In the genomic region with DNA sequence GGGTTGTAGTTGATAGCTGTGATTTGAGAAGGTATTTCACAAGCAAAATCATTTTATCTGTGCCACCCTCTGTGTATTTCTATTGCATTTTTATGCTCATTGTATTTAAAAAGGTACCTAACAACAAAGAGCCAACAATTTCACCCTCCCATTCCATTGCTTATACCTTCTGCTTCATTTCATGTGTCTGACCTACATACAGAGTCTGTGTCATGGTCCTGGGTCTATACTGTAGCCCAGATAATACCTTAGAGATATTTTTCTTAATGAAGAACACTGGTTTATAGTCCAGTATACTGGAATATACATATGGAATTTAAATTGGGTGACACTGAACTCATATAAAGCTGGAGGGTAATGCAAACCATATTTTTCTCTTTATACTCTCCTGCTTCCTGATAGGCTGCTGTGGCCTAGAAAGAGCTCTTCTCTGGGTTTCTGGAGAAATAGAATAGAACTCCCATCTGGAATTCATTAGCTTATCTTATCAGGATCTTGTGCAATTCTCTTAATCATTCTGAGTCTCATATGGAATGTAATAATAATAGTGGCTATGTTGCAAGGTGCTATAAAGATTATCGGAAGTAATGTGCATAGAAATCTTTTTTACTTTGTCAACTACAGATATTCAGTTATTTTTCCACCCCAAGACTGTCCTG, we compare ENCODE assay signal across 19 cellular contexts. TPM values are rescaled to one million over a fixed set of nuclear protein-coding genes. Genes with fewer than 3 reads are reported as not detected.
DNase-seq lines count a peak whose midpoint lies in the region; ATAC-seq, FAIRE-seq and TF ChIP-seq lines count a peak whose summit lies in the region.
"Had no signal": no experiment of that assay in that cellular context is flagged by ENCODE, and none has a peak within 500 bp of the region (broad histone marks: within the 10 kb centered on the region; RNA-seq: fewer than 3 reads in every experiment).

No MANE protein-coding gene starts in this region.

- DNase-seq in AG09309 (ENCODE audit: low read depth) (peak; percentile 68), RPMI7951 (ENCODE audit: low read depth) (peak; percentile 67), body of pancreas (no peak), foreskin fibroblast (peak; percentile 48 to 68), adrenal gland (no peak), NCI-H2227 treated with DMSO at 0.1 percent for 48 hours (lab: John Stamatoyannopoulos, UW) (no peak), dorsolateral prefrontal cortex (no peak), small intestine (no peak)
- DNase-seq: 8988T; CD8-positive, alpha-beta T cell; HCEC 1CT; KBM-7; MV-4-11; NCI-H1417 treated with DMSO at 0.1 percent for 48 hours; NCI-H1930; NCI-H446; NCI-H748 treated with DMSO at 0.1 percent for 48 hours; PC-9 had no signal

- H3K27ac ChIP-seq in body of pancreas (no peak overlapping the region), adrenal gland (no peak overlapping the region), dorsolateral prefrontal cortex (peak overlapping the region in 1 of 59 donors; percentile 17), small intestine (ENCODE audit: low read depth in 1 of 2, low read length in 1 of 2) (no peak overlapping the region)
- H3K27ac ChIP-seq: BLaER1, PC-9 had no signal

- H3K27me3 ChIP-seq in body of pancreas (no peaks in the 10 kb centered on the region), adrenal gland (no peaks in the 10 kb centered on the region), dorsolateral prefrontal cortex (peaks cover 0 to 4% (median 0%) of the 10 kb centered on the region in 45 donors), small intestine (ENCODE audit: control insufficient read depth in 2 of 2, insufficient read depth in 2 of 2, low read length in 2 of 2) (no peaks in the 10 kb centered on the region)
- H3K27me3 ChIP-seq: BLaER1 had no signal

- H3K36me3 ChIP-seq in body of pancreas (replicated peaks in 1 of 2; ENCODE audit: insufficient read depth in 1 of 2, low read depth in 2 of 2), result no peaks in the 10 kb centered on the region
- no peaks in the 10 kb centered on the region for H3K36me3 ChIP-seq in adrenal gland (replicated peaks in 1 of 2)
- H3K36me3 ChIP-seq in small intestine (ENCODE audit: control insufficient read depth in 2 of 2, insufficient read depth in 2 of 2, low read length in 2 of 2), result no peaks in the 10 kb centered on the region
- H3K36me3 ChIP-seq: BLaER1 had no signal

- H3K9me3 ChIP-seq in body of pancreas (no peaks in the 10 kb centered on the region), adrenal gland (replicated peaks in 1 of 3) (no peaks in the 10 kb centered on the region), small intestine (ENCODE audit: control insufficient read depth, low read depth) (no peaks in the 10 kb centered on the region)
- H3K9me3 ChIP-seq: BLaER1 had no signal

- H3K4me3 ChIP-seq in AG09309 (ENCODE audit: control insufficient read depth, low read depth, low read length) (no peak overlapping the region), body of pancreas (no peak overlapping the region), foreskin fibroblast (ENCODE audit: low read depth in 1 of 2, low read length in 2 of 2) (no peak overlapping the region), adrenal gland (no peak overlapping the region), dorsolateral prefrontal cortex (no peak overlapping the region), small intestine (ENCODE audit: low read depth in 1 of 2, low read length in 2 of 2) (no peak overlapping the region)
- H3K4me3 ChIP-seq: BLaER1, PC-9 had no signal

- intact Hi-C loops in body of pancreas (cut with DNase I) (no loop called here), adrenal gland (cut with DNase I) (no loop called here), dorsolateral prefrontal cortex (cut with DNase I) (loop anchor here in 1 of 2 donors (2.0 kb wide), 1 partner anchor 15 kb away; no protein-coding TSS in a partner anchor)

- TF ChIP-seq CTCF in AG09309 (IDR thresholded peaks at IDR 0.05; ENCODE audit: control insufficient read depth, insufficient read depth, low read depth, low read length, missing control alignments), result no peak
- no peak for TF ChIP-seq CTCF in body of pancreas (IDR thresholded peaks at IDR 0.05)
- TF ChIP-seq CTCF in foreskin fibroblast (IDR thresholded peaks at IDR 0.05; ENCODE audit: low read depth, low read length), result no peak
- TF ChIP-seq CTCF in adrenal gland (IDR thresholded peaks at IDR 0.05), result no peak
- TF ChIP-seq CTCF in dorsolateral prefrontal cortex (IDR thresholded peaks at IDR 0.05 in 54 of 56, conservative IDR thresholded peaks at IDR 0.05 in 2 of 56; ENCODE audit: low read depth in 1 of 56, partially characterized antibody in 56 of 56), result no peak

- 33 to 38% methylated on average over 1 of the region's 1 CpG for WGBS in body of pancreas, 2 donors
- 25 to 46% (median 41%) methylated on average over 1 of the region's 1 CpG for WGBS in adrenal gland, 4 donors
- WGBS in small intestine, 3 donors, result 17 to 74% (median 38%) methylated on average over 1 of the region's 1 CpG

- peak; percentile 62 for ATAC-seq in body of pancreas
- ATAC-seq: CD8-positive, alpha-beta T cell had no signal

- no peak for FAIRE-seq in small intestine (lab: Jason Lieb, UNC)

- H3K4me1 ChIP-seq in body of pancreas (peaks cover 4% of the 10 kb centered on the region), adrenal gland (replicated peaks in 1 of 2) (peaks cover 3 to 25% of the 10 kb centered on the region in 2 donors), small intestine (ENCODE audit: control insufficient read depth in 2 of 2, insufficient read depth in 1 of 2, low read depth in 1 of 2, low read length in 1 of 2) (no peaks in the 10 kb centered on the region)
- H3K4me1 ChIP-seq: BLaER1 had no signal

- TF ChIP-seq POLR2A in body of pancreas (IDR thresholded peaks at IDR 0.05), result no peak
- no peak for TF ChIP-seq POLR2A in adrenal gland (IDR thresholded peaks at IDR 0.05)

RNA-seq across cellular contexts. Expression of a gene that starts 31.8 kb away (rescaled TPM):
- 44.0 and 52.9 TPM in 2 replicates for total RNA-seq in RPMI7951 (2014; rRNA removed; shearing (Covaris generic))
- total RNA-seq in body of pancreas (10 to 100 TPM; 11.5 to 16.1 TPM), adrenal gland (100 to 1,000 TPM in 2 of 8 donors, 10 to 100 TPM in 6; 56.0 to 140 (median 92.0) TPM), dorsolateral prefrontal cortex (100 to 1,000 TPM in 17 of 120 experiments, 10 to 100 TPM in 103; 62.9 to 138 (median 86.2) TPM)
- polyA plus RNA-seq in adrenal gland (100 to 1,000 TPM in 1 of 3 donors, 10 to 100 TPM in 2; 29.2 to 314 (median 31.6) TPM), small intestine (10 to 100 TPM in 2 of 3 donors, 1 to 10 TPM in 1; 3.4 to 13.7 (median 11.1) TPM)

RNA-seq across cellular contexts. Expression of a gene that starts 54.3 kb away (rescaled TPM):
- total RNA-seq in RPMI7951 (2014; rRNA removed; shearing (Covaris generic)), result 0.96 and 2.9 TPM in 2 replicates
- total RNA-seq in body of pancreas (not detected), adrenal gland (under 1 TPM in 7 of 8 donors, not detected in 1; 0.11 to 0.61 (median 0.39) TPM), dorsolateral prefrontal cortex (10 to 100 TPM in 50 of 120 experiments, 1 to 10 TPM in 70; 3.1 to 15.6 (median 9.5) TPM)
- polyA plus RNA-seq in adrenal gland (1 to 10 TPM in 2 of 3 donors, under 1 TPM in 1; 0.91 to 1.8 (median 1.3) TPM), small intestine (under 1 TPM in 2 of 3 donors, not detected in 1; 0.22 to 0.27 TPM)
- total RNA-seq: CD8-positive, alpha-beta T cell; PC-9 had no signal

Comparison
In these comparisons a context has a peak if more than half of its experiments do, and no peak if none do; other contexts are left out.
1. DNase-seq: peak in AG09309 (single experiment), RPMI7951 (single experiment) and foreskin fibroblast (2 of 2); none in body of pancreas (0 of 4), adrenal gland (0 of 7), NCI-H2227 treated with DMSO at 0.1 percent for 48 hours (single experiment), dorsolateral prefrontal cortex (0 of 10) and small intestine (single experiment).